In the genomic region with DNA sequence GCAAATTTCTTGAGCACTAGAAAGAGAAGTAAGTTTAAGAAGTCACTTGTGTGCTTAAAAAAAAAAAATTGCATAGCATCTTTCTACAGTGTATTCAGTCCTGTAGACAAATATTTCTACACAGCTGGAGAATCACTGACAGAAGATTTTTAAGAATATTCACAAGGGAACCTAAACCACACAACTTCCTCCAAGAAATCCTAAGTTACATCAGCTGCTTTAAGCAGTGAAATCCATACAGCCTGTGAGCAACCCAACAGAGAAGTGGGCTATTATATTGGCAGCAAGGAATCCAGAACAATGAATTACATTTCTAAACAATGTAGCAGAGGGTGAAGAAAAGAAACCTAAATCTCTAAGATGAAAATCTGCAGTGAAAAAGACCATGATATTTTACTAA, we compare ENCODE assay signal across 9 cellular contexts. TPM values are rescaled to one million over a fixed set of nuclear protein-coding genes. Genes with fewer than 3 reads are reported as not detected.
DNase-seq lines count a peak whose midpoint lies in the region; ATAC-seq and TF ChIP-seq lines count a peak whose summit lies in the region.
"Had no signal": no experiment of that assay in that cellular context is flagged by ENCODE, and none has a peak within 500 bp of the region (broad histone marks: within the 10 kb centered on the region; RNA-seq: fewer than 3 reads in every experiment).

No MANE protein-coding gene starts in this region.

- in situ Hi-C loops in astrocyte of the cerebellum (cut with HindIII; ENCODE audit: low sequenced_read_pairs): no loop called here

- DNase-seq in SIG-M5 treated with dmso at 0.1 percent for 504 hours (lab: John Stamatoyannopoulos, UW; ENCODE audit: unreplicated experiment): peak; percentile 55
- DNase-seq in SIG-M5 (lab: John Stamatoyannopoulos, UW): no peak
- DNase-seq in astrocyte of the cerebellum (ENCODE audit: low read depth): peak; percentile 27
- no peak for DNase-seq in testis
- DNase-seq in iPS-NIHi11 (ENCODE audit: low spot score): no peak
- DNase-seq: activated B cell treated with CpG ODN at 0.5 μM for 24 hours had no signal

- H3K27ac ChIP-seq in layer of hippocampus (ENCODE audit: low read depth, low read length) (peak overlapping the region; percentile 58), testis (peak overlapping the region; percentile 21 to 65)

- H3K9me3 ChIP-seq in testis: no peaks in the 10 kb centered on the region

- ATAC-seq in GM18873 (IDR thresholded peaks at IDR 0.05; ENCODE audit: low FRiP score, unreplicated experiment) (no peak), GM21528 (IDR thresholded peaks at IDR 0.05; ENCODE audit: low FRiP score, unreplicated experiment) (no peak)

- TF ChIP-seq CTCF in astrocyte of the cerebellum (IDR thresholded peaks at IDR 0.05; ENCODE audit: low read depth, low read length, missing control alignments) (no peak), testis (IDR thresholded peaks at IDR 0.05) (no peak)

- TF ChIP-seq POLR2A in testis (IDR thresholded peaks at IDR 0.05): no peak

- H3K4me1 ChIP-seq in testis: peaks cover 17% of the 10 kb centered on the region

- H3K36me3 ChIP-seq in testis (ENCODE audit: low read depth, missing control alignments): no peaks in the 10 kb centered on the region

- intact Hi-C loops in testis (cut with DNase I; ENCODE audit: low total_unique reads): no loop called here

- H3K27me3 ChIP-seq in layer of hippocampus (ENCODE audit: control insufficient read depth, insufficient read depth, low read length) (no peaks in the 10 kb centered on the region), testis (no peaks in the 10 kb centered on the region)

- H3K4me3 ChIP-seq in astrocyte of the cerebellum (ENCODE audit: low read depth, low read length) (peak overlapping the region; percentile 48), testis (no peak overlapping the region)

RNA-seq across cellular contexts. Expression of gene DOCK9, which starts 1.5 kb away (rescaled TPM):
- 10 to 100 TPM; 63.4 to 74.9 TPM for total RNA-seq in testis
- polyA plus RNA-seq in testis (ENCODE audit: insufficient read depth, low read depth, low replicate concordance): 48.0 TPM

Comparison
In these comparisons a context has a peak if more than half of its experiments do, and no peak if none do; other contexts are left out.
1. DNase-seq: peak in SIG-M5 treated with dmso at 0.1 percent for 504 hours (single experiment) and astrocyte of the cerebellum (single experiment); none in SIG-M5 (single experiment), testis (single experiment) and iPS-NIHi11 (single experiment).